21 cellular contexts compared by ENCODE assay signal in the genomic region with DNA sequence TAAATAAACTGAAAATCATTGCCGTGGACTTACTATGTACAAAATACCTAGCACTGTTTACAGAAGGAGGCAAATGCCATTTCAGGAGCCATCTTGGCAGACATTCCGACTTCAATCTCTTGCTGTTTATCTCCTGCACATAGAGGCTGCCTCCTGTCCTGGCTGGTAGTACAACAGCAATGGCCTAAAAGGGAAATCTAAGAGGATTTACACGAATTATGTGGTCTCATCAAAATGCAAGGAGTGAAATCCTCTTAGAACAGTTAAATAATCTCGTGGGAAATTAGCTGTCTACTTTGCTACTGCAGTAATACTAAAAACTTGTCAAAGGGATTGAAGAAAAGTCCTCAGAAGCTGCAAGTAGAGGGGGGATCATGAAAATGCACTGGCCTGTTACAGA.
"Had no signal": no experiment of that assay in that cellular context is flagged by ENCODE, and none has a peak within 500 bp of the region (broad histone marks: within the 10 kb centered on the region; RNA-seq: fewer than 3 reads in every experiment).

No MANE protein-coding gene starts in this region.

- H3K27ac Mint-ChIP-seq: memory B cell; mesothelial cell of epicardium; natural killer cell treated with Interleukin-12 subunit alpha and Interleukin-12 subunit beta and Interleukin-15 and Interleukin-18, amount 100 ng/mL, for 72 hours; type B pancreatic cell had no signal

- DNase-seq: colonic mucosa; dermis blood vessel endothelial cell; foreskin melanocyte; head of caudate nucleus; kidney; left cardiac atrium; left ventricle myocardium inferior; lower lobe of right lung; occipital lobe; psoas muscle; retina; stimulated activated CD4-positive, alpha-beta T cell treated with anti-CD3 and anti-CD28 coated beads, Interleukin-2, amount 100 ng/mL, for 24 hours; stimulated activated naive CD4-positive, alpha-beta T cell treated with Interleukin-2 at 50 U/mL for 16 hours; thyroid gland had no signal

- ATAC-seq: left cardiac atrium; lower lobe of right lung; natural killer cell treated with Interleukin-12 subunit alpha and Interleukin-12 subunit beta and Interleukin-15 and Interleukin-18, amount 100 ng/mL, for 72 hours; psoas muscle; sciatic nerve had no signal

- H3K4me1 ChIP-seq: colonic mucosa, left ventricle myocardium inferior, lower lobe of right lung, psoas muscle, suprapubic skin, thyroid gland had no signal

- H3K4me3 ChIP-seq: colonic mucosa, hepatocyte, left ventricle myocardium inferior, lower lobe of right lung, psoas muscle, suprapubic skin, thyroid gland had no signal

- H3K79me2 ChIP-seq: hepatocyte had no signal

- H3K4me2 ChIP-seq: hepatocyte had no signal

- H3K27me3 ChIP-seq: colonic mucosa, hepatocyte, suprapubic skin, thyroid gland had no signal

- H3K4me1 Mint-ChIP-seq: memory B cell had no signal

- H3K36me3 Mint-ChIP-seq: mesothelial cell of epicardium; natural killer cell treated with Interleukin-12 subunit alpha and Interleukin-12 subunit beta and Interleukin-15 and Interleukin-18, amount 100 ng/mL, for 72 hours; type B pancreatic cell had no signal

- H2AFZ ChIP-seq: hepatocyte had no signal

- H3K27me3 Mint-ChIP-seq: type B pancreatic cell had no signal

- H3K9me3 Mint-ChIP-seq: natural killer cell treated with Interleukin-12 subunit alpha and Interleukin-12 subunit beta and Interleukin-15 and Interleukin-18, amount 100 ng/mL, for 72 hours; type B pancreatic cell had no signal

- H3K36me3 ChIP-seq: colonic mucosa, left ventricle myocardium inferior, lower lobe of right lung, suprapubic skin, thyroid gland had no signal

- H3K4me3 Mint-ChIP-seq: memory B cell; mesothelial cell of epicardium; natural killer cell treated with Interleukin-12 subunit alpha and Interleukin-12 subunit beta and Interleukin-15 and Interleukin-18, amount 100 ng/mL, for 72 hours; type B pancreatic cell had no signal

- H3K27ac ChIP-seq: colonic mucosa, hepatocyte, left ventricle myocardium inferior, lower lobe of right lung, psoas muscle, suprapubic skin, thyroid gland had no signal
